10 cellular contexts compared by ENCODE assay signal in the genomic region with DNA sequence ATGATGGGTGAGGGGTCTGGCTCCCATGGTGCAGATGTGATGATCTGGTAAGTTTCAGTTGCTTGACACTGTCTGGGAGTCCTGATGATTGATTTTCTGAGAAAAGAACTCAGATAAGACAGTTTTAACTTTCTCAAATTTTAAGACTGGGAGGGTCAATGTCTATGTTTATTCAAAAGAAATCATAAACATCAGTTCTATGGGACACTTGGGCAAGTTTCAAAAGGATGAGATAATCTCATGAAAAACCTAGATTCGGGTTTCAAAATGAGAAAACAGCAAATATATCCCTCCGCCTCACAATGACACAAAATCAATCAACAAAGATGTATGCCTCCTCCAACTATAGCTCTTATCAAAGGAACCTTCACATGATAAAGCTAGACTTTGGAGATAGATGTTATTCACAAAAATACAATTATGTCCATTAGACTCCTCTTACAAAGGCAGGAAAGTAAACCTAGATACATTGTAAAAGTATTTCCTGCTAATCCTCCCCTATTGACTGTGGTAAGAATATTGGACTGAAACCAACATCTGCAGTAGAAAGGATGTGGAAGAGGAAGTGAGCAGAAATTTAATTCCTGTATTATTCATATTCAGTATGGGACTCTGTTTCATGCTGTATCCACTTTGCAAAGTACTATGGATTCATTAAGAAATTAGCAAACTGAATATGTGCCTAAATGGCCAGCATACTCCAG. TPM values are rescaled to one million over a fixed set of nuclear protein-coding genes. Genes with fewer than 3 reads are reported as not detected.
DNase-seq lines count a peak whose midpoint lies in the region; ATAC-seq and TF ChIP-seq lines count a peak whose summit lies in the region.
"Had no signal": no experiment of that assay in that cellular context is flagged by ENCODE, and none has a peak within 500 bp of the region (broad histone marks: within the 10 kb centered on the region; RNA-seq: fewer than 3 reads in every experiment).

No MANE protein-coding gene starts in this region.

- no peak overlapping the region for H3K27ac ChIP-seq in naive thymus-derived CD4-positive, alpha-beta T cell (ENCODE audit: low read depth, low read length)

- H3F3A ChIP-seq in Loucy (ENCODE audit: low read depth), result no peaks in the 10 kb centered on the region

- H3K4me3 ChIP-seq in Loucy (ENCODE audit: low read length, poor library complexity, severe bottlenecking), result no peak overlapping the region
- no peak overlapping the region for H3K4me3 ChIP-seq in naive thymus-derived CD4-positive, alpha-beta T cell (ENCODE audit: low read length)

- H3K4me1 ChIP-seq in Loucy (ENCODE audit: insufficient read depth, low read length, poor library complexity, severe bottlenecking), result peaks cover 12% of the 10 kb centered on the region
- H3K4me1 ChIP-seq in naive thymus-derived CD4-positive, alpha-beta T cell (ENCODE audit: control insufficient read depth in 2 of 2, insufficient read depth in 2 of 2, low read length in 2 of 2), result no peaks in the 10 kb centered on the region

- no peak overlapping the region for H3K4me3 Mint-ChIP-seq in naive thymus-derived CD4-positive, alpha-beta T cell
- H3K4me3 Mint-ChIP-seq: activated naive CD8-positive, alpha-beta T cell had no signal

- no peaks in the 10 kb centered on the region; the same call in 1 of the 2 replicates for H3K9me3 ChIP-seq in Loucy (ENCODE audit: insufficient read depth, low read depth, low read length)
- no peaks in the 10 kb centered on the region for H3K9me3 ChIP-seq in naive thymus-derived CD4-positive, alpha-beta T cell (ENCODE audit: control insufficient read depth in 2 of 3, low read length in 3 of 3)

- H3K4me2 ChIP-seq in Loucy (ENCODE audit: low read depth, low read length, poor library complexity, severe bottlenecking), result peak overlapping the region; percentile 41

- TF ChIP-seq CTCF in Loucy (conservative IDR thresholded peaks at IDR 0.05; ENCODE audit: low read length) (no peak), GM13976 (IDR thresholded peaks at IDR 0.05; ENCODE audit: borderline replicate concordance, control extremely low read depth, extremely low read depth, insufficient read depth, missing control alignments) (no peak)

- H3K36me3 Mint-ChIP-seq in naive thymus-derived CD4-positive, alpha-beta T cell, result peaks cover 0 to 12% (median 0%) of the 10 kb centered on the region in 5 donors
- H3K36me3 Mint-ChIP-seq: activated naive CD8-positive, alpha-beta T cell had no signal

- H3K9me3 Mint-ChIP-seq in naive thymus-derived CD4-positive, alpha-beta T cell, result peaks cover 0 to 17% (median 6%) of the 10 kb centered on the region in 11 donors

- no peak overlapping the region for H2AFZ ChIP-seq in Loucy (ENCODE audit: low read length)

- intact Hi-C loops in naive thymus-derived CD4-positive, alpha-beta T cell (cut with micrococcal nuclease), result no loop called here

- peaks cover 0 to 6% (median 0%) of the 10 kb centered on the region in 7 donors for H3K4me1 Mint-ChIP-seq in naive thymus-derived CD4-positive, alpha-beta T cell

- H3K79me2 ChIP-seq in Loucy (ENCODE audit: insufficient read depth, low read length), result no peaks in the 10 kb centered on the region

- DNase-seq in lung microvascular endothelial cell (ENCODE audit: low read depth in 2 of 2), result peak; percentile 87 to 90
- DNase-seq in NCI-H524 (lab: John Stamatoyannopoulos, UW), result no peak
- no peak for DNase-seq in naive thymus-derived CD4-positive, alpha-beta T cell
- DNase-seq in GM13976 (ENCODE audit: low spot score), result no peak
- DNase-seq: stimulated activated CD4-positive, alpha-beta T cell treated with anti-CD3 and anti-CD28 coated beads, Interleukin-15, amount 100 ng/mL, for 24 hours had no signal

- H3K27me3 ChIP-seq in Loucy (ENCODE audit: insufficient read depth, low read length, poor library complexity, severe bottlenecking), result no peaks in the 10 kb centered on the region
- H3K27me3 ChIP-seq in naive thymus-derived CD4-positive, alpha-beta T cell (ENCODE audit: control insufficient read depth in 2 of 2, insufficient read depth in 2 of 2, low read length in 2 of 2), result no peaks in the 10 kb centered on the region

- H3K9me2 ChIP-seq in Loucy (replicated peaks; ENCODE audit: low read depth, low read length), result no peaks in the 10 kb centered on the region

- H3K27ac Mint-ChIP-seq in naive thymus-derived CD4-positive, alpha-beta T cell, result peak overlapping the region in 1 of 9 donors; percentile 46
- H3K27ac Mint-ChIP-seq: activated naive CD8-positive, alpha-beta T cell had no signal

- CTCF ChIA-PET in naive thymus-derived CD4-positive, alpha-beta T cell (lab: Charles Lee), result no interaction called here

- H4K20me1 ChIP-seq in Loucy (ENCODE audit: insufficient read depth, low read length, poor library complexity, severe bottlenecking), result no peaks in the 10 kb centered on the region

- in situ Hi-C loops in GM13976 (cut with MboI; ENCODE audit: low sequenced_read_pairs, unreplicated experiment), result loop anchor here (25.0 kb wide), 1 partner anchor 621 kb away; a partner anchor contains a TSS

- no peak overlapping the region for H3K9ac ChIP-seq in Loucy (ENCODE audit: low read depth, low read length, poor library complexity, severe bottlenecking)

- POLR2A ChIA-PET in naive thymus-derived CD4-positive, alpha-beta T cell (lab: Charles Lee), result no interaction called here

- no peaks in the 10 kb centered on the region for H3K36me3 ChIP-seq in Loucy (ENCODE audit: insufficient read depth, low read length)
- no peaks in the 10 kb centered on the region for H3K36me3 ChIP-seq in naive thymus-derived CD4-positive, alpha-beta T cell (ENCODE audit: control insufficient read depth in 2 of 3, insufficient read depth in 3 of 3, low read length in 3 of 3)

- ATAC-seq in GM19035 (IDR thresholded peaks at IDR 0.05; ENCODE audit: unreplicated experiment) (peak; percentile 75), HG02759 (IDR thresholded peaks at IDR 0.05; ENCODE audit: unreplicated experiment) (peak; percentile 90)
- no peak for ATAC-seq in naive thymus-derived CD4-positive, alpha-beta T cell

- no peaks in the 10 kb centered on the region for H3K27me3 Mint-ChIP-seq in naive thymus-derived CD4-positive, alpha-beta T cell

RNA-seq across cellular contexts. Expression of a gene that starts 21.6 kb away (rescaled TPM):
- 10.3 and 10.7 TPM in 2 replicates for total RNA-seq in lung microvascular endothelial cell
- total RNA-seq in naive thymus-derived CD4-positive, alpha-beta T cell, result 10 to 100 TPM; 33.4 to 70.6 (median 49.2) TPM
- polyA plus RNA-seq in naive thymus-derived CD4-positive, alpha-beta T cell, result 10 to 100 TPM; 33.5 to 42.8 TPM

RNA-seq across cellular contexts. Expression of a gene that starts 52.3 kb away (rescaled TPM):
- total RNA-seq in lung microvascular endothelial cell, result not detected in 2 replicates
- total RNA-seq in naive thymus-derived CD4-positive, alpha-beta T cell, result not detected
- not detected for polyA plus RNA-seq in naive thymus-derived CD4-positive, alpha-beta T cell
- total RNA-seq: RPMI7951 had no signal

Comparison
In these comparisons a context has a peak if more than half of its experiments do, and no peak if none do; other contexts are left out.
1. DNase-seq: peak in lung microvascular endothelial cell (2 of 2); none in NCI-H524 (0 of 2), naive thymus-derived CD4-positive, alpha-beta T cell (0 of 9) and GM13976 (single experiment).